16 cellular contexts compared by ENCODE assay signal in genomic region chr9:92637886-92638620, GRCh38. TPM values are rescaled to one million over a fixed set of nuclear protein-coding genes. Genes with fewer than 3 reads are reported as not detected.
A peak's percentile ranks its signal among the peaks of the same experiment; 100 is the strongest.
DNase-seq lines count a peak whose midpoint lies in the region; ATAC-seq, FAIRE-seq and TF ChIP-seq lines count a peak whose summit lies in the region.
"Had no signal": no experiment of that assay in that cellular context is flagged by ENCODE, and none has a peak within 500 bp of the region (broad histone marks: within the 10 kb centered on the region; RNA-seq: fewer than 3 reads in every experiment).

No MANE protein-coding gene starts in this region.

- TF ChIP-seq CTCF in coronary artery (IDR thresholded peaks at IDR 0.05) (no peak), vagina (IDR thresholded peaks at IDR 0.05) (no peak)

- no peaks in the 10 kb centered on the region for H3K4me1 Mint-ChIP-seq in activated T-cell treated with anti-CD3 and anti-CD28 coated beads, Interleukin-2, amount 50 U/mL, for 24 hours (ENCODE audit: low read depth)
- H3K4me1 Mint-ChIP-seq in activated T-cell treated with anti-CD3 and anti-CD28 coated beads, Interleukin-2, amount 50 U/mL, for 4 hours (ENCODE audit: low read depth) = no peaks in the 10 kb centered on the region

- no peaks in the 10 kb centered on the region for H3K4me1 ChIP-seq in vagina

- H3K27ac ChIP-seq in coronary artery (no peak overlapping the region), vagina (no peak overlapping the region)
- H3K27ac ChIP-seq: BLaER1 had no signal

- no peak for TF ChIP-seq POLR2A in vagina (IDR thresholded peaks at IDR 0.05)
- no peak for TF ChIP-seq POLR2A in GM12892 (IDR thresholded peaks at IDR 0.05; ENCODE audit: low read depth, low read length)

- peaks cover 92% of the 10 kb centered on the region for H3K36me3 Mint-ChIP-seq in activated T-cell treated with anti-CD3 and anti-CD28 coated beads, Interleukin-2, amount 50 U/mL, for 24 hours (ENCODE audit: low read depth)
- peaks cover 34% of the 10 kb centered on the region for H3K36me3 Mint-ChIP-seq in activated T-cell treated with anti-CD3 and anti-CD28 coated beads, Interleukin-2, amount 50 U/mL, for 4 hours (ENCODE audit: insufficient read depth)

- no peaks in the 10 kb centered on the region for H3K9me3 ChIP-seq in vagina
- H3K9me3 ChIP-seq: BLaER1 had no signal

- H3K27me3 Mint-ChIP-seq in activated T-cell treated with anti-CD3 and anti-CD28 coated beads, Interleukin-2, amount 50 U/mL, for 24 hours = no peaks in the 10 kb centered on the region
- no peaks in the 10 kb centered on the region for H3K27me3 Mint-ChIP-seq in activated T-cell treated with anti-CD3 and anti-CD28 coated beads, Interleukin-2, amount 50 U/mL, for 4 hours (ENCODE audit: low read depth)

- H3K4me3 Mint-ChIP-seq in activated T-cell treated with anti-CD3 and anti-CD28 coated beads, Interleukin-2, amount 50 U/mL, for 24 hours = no peak overlapping the region
- H3K4me3 Mint-ChIP-seq in activated T-cell treated with anti-CD3 and anti-CD28 coated beads, Interleukin-2, amount 50 U/mL, for 4 hours = no peak overlapping the region
- H3K4me3 Mint-ChIP-seq: CD8-positive, alpha-beta T cell had no signal

- intact Hi-C loops in sciatic nerve (cut with DNase I) (loop anchor here (10.0 kb wide), 1 partner anchor 313 kb away; the partner anchor contains the start of genes CENPP and NOL8), vagina (cut with DNase I) (loop anchor here (10.0 kb wide), 1 partner anchor 133 kb away; no protein-coding TSS in a partner anchor)

- no peak for ATAC-seq in activated T-cell treated with anti-CD3 and anti-CD28 coated beads, Interleukin-2, amount 50 U/mL, for 4 hours
- ATAC-seq in sciatic nerve = no peak
- no peak for ATAC-seq in esophagus mucosa
- no peak for ATAC-seq in GM21717 (IDR thresholded peaks at IDR 0.05; ENCODE audit: unreplicated experiment)
- ATAC-seq: CD8-positive, alpha-beta T cell; HCT116; PC-3 had no signal

- FAIRE-seq in GM12892 (lab: Jason Lieb, UNC) = no peak

- H3K4me3 ChIP-seq in coronary artery (no peak overlapping the region), vagina (no peak overlapping the region)
- H3K4me3 ChIP-seq: BLaER1 had no signal

- H3K27ac Mint-ChIP-seq in activated T-cell treated with anti-CD3 and anti-CD28 coated beads, Interleukin-2, amount 50 U/mL, for 24 hours = no peak overlapping the region
- H3K27ac Mint-ChIP-seq: CD8-positive, alpha-beta T cell had no signal

- H3K36me3 ChIP-seq in vagina = peaks cover 0 to 61% of the 10 kb centered on the region in 2 donors

- H3K9me3 Mint-ChIP-seq in activated T-cell treated with anti-CD3 and anti-CD28 coated beads, Interleukin-2, amount 50 U/mL, for 24 hours = no peaks in the 10 kb centered on the region
- H3K9me3 Mint-ChIP-seq in activated T-cell treated with anti-CD3 and anti-CD28 coated beads, Interleukin-2, amount 50 U/mL, for 4 hours = no peaks in the 10 kb centered on the region
- H3K9me3 Mint-ChIP-seq: CD8-positive, alpha-beta T cell had no signal

- H3K27me3 ChIP-seq in vagina = no peaks in the 10 kb centered on the region
- H3K27me3 ChIP-seq: BLaER1 had no signal

- peak; percentile 20 for DNase-seq in activated T-cell treated with anti-CD3 and anti-CD28 coated beads, Interleukin-2, amount 50 U/mL, for 24 hours
- DNase-seq in activated T-cell treated with anti-CD3 and anti-CD28 coated beads, Interleukin-2, amount 50 U/mL, for 4 hours = no peak
- DNase-seq in coronary artery (ENCODE audit: low spot score) = peak; percentile 54
- DNase-seq in sciatic nerve (ENCODE audit: low spot score) = peak; percentile 49
- peak; percentile 47 to 61 for DNase-seq in vagina (ENCODE audit: extremely low spot score in 2 of 2)
- DNase-seq in GM12892 (ENCODE audit: insufficient read length) = no peak
- DNase-seq: NCI-H1417, NCI-H2029, NCI-H2171 treated with DMSO at 0.1 percent for 48 hours, NCI-H748 treated with DMSO at 0.1 percent for 48 hours, PC-3 had no signal

RNA-seq across cellular contexts. Expression of gene IPPK, which starts 31.9 kb away (rescaled TPM):
- 10 to 100 TPM; 12.8 to 14.6 (median 14.5) TPM for total RNA-seq in activated T-cell treated with anti-CD3 and anti-CD28 coated beads, Interleukin-2, amount 50 U/mL, for 4 hours
- total RNA-seq in sciatic nerve = 10.7 TPM
- 39.5 TPM for total RNA-seq in vagina
- 37.6 TPM for total RNA-seq in esophagus mucosa
- 7.4 TPM for polyA plus RNA-seq in GM12892 (2012; ENCODE audit: missing spikeins)

Comparison
In these comparisons a context has a peak if more than half of its experiments do, and no peak if none do; other contexts are left out.
1. DNase-seq: peak in activated T-cell treated with anti-CD3 and anti-CD28 coated beads, Interleukin-2, amount 50 U/mL, for 24 hours (single experiment), coronary artery (single experiment), sciatic nerve (single experiment) and vagina (2 of 2); none in activated T-cell treated with anti-CD3 and anti-CD28 coated beads, Interleukin-2, amount 50 U/mL, for 4 hours (single experiment) and GM12892 (single experiment).